ENCODE assay signal across 8 cellular contexts in genomic region chr19:1491114-1491848, GRCh38. TPM values are rescaled to one million over a fixed set of nuclear protein-coding genes. Genes with fewer than 3 reads are reported as not detected.
DNase-seq lines count a peak whose midpoint lies in the region; ATAC-seq and TF ChIP-seq lines count a peak whose summit lies in the region.

TSS of gene REEP6 (plus strand) at chr19:1491181. CDS start at chr19:1491270, 89 bp downstream.

- no peaks in the 10 kb centered on the region for H3K36me3 Mint-ChIP-seq in MCF 10A (ENCODE audit: insufficient read depth, unreplicated experiment)

- H3K4me3 Mint-ChIP-seq in MCF 10A (ENCODE audit: unreplicated experiment): peak within 1 kb of the TSS; percentile 79

- H3K27me3 Mint-ChIP-seq in MCF 10A (ENCODE audit: insufficient read depth, unreplicated experiment): no peaks in the 10 kb centered on the region

- ATAC-seq in GM19397 (IDR thresholded peaks at IDR 0.05; ENCODE audit: unreplicated experiment): no peak

- no peak within 1 kb of the TSS for H3K27ac Mint-ChIP-seq in MCF 10A (ENCODE audit: low read depth, unreplicated experiment)

- H3K27me3 ChIP-seq in mononuclear cell (ENCODE audit: insufficient read depth, low read length): no peaks in the 10 kb centered on the region

- no peaks in the 10 kb centered on the region for H3K9me3 Mint-ChIP-seq in MCF 10A (ENCODE audit: unreplicated experiment)

- no peaks in the 10 kb centered on the region for H3K9me3 ChIP-seq in mononuclear cell (ENCODE audit: low read depth, low read length)

- CTCF ChIA-PET in MCF 10A (lab: Yijun Ruan, JAX): interaction anchor here (0.6 kb wide), 1 partner anchor 238 kb away, joined by 3 read pairs; no protein-coding TSS in a partner anchor

- intact Hi-C loops in MCF 10A (cut with micrococcal nuclease): no loop called here

- peaks cover 7% of the 10 kb centered on the region for H3K4me1 Mint-ChIP-seq in MCF 10A (ENCODE audit: insufficient read depth, unreplicated experiment)

- POLR2A ChIA-PET in MCF 10A (lab: Yijun Ruan, JAX): interaction anchor here (0.6 to 2.2 kb wide), 10 partner anchors 12 to 1292 kb away, joined by 3 to 6 read pairs (median 3); partner anchors contain the start of gene C19orf25

- DNase-seq in stimulated activated CD4-positive, alpha-beta T cell treated with anti-CD3 and anti-CD28 coated beads, Interleukin-4, amount 100 ng/mL, for 24 hours: peak; percentile 7
- DNase-seq in stimulated activated CD4-positive, alpha-beta T cell treated with anti-CD3 and anti-CD28 coated beads, Interleukin-2, amount 100 ng/mL, for 24 hours: no peak
- DNase-seq in MCF 10A (ENCODE audit: unreplicated experiment): no peak
- no peak for DNase-seq in hippocampal formation (lab: John Stamatoyannopoulos, UW)
- DNase-seq in CD1c-positive myeloid dendritic cell (ENCODE audit: extremely low spot score): no peak
- no peak for DNase-seq in activated CD4-positive, CD25-positive, alpha-beta regulatory T cell (lab: John Stamatoyannopoulos, UW)

- H3K4me1 ChIP-seq in mononuclear cell (ENCODE audit: insufficient read depth, low read length): peaks cover 19% of the 10 kb centered on the region

- peak within 1 kb of the TSS; percentile 41 for H3K4me3 ChIP-seq in mononuclear cell (ENCODE audit: low read length)

- TF ChIP-seq CTCF in MCF 10A (IDR thresholded peaks at IDR 0.05; ENCODE audit: unreplicated experiment): no peak

- no TSS peak for BruUV-seq in MCF 10A (replicated peaks; lab: Mats Ljungman, UMichigan)

RNA-seq across cellular contexts. Expression of gene REEP6, which starts in this region (rescaled TPM):
- total RNA-seq in MCF 10A (2022): 3.8 TPM in 2 replicates
- 2.1 TPM for total RNA-seq in mononuclear cell
